ENCODE assay signal across 11 cellular contexts in the genomic region with DNA sequence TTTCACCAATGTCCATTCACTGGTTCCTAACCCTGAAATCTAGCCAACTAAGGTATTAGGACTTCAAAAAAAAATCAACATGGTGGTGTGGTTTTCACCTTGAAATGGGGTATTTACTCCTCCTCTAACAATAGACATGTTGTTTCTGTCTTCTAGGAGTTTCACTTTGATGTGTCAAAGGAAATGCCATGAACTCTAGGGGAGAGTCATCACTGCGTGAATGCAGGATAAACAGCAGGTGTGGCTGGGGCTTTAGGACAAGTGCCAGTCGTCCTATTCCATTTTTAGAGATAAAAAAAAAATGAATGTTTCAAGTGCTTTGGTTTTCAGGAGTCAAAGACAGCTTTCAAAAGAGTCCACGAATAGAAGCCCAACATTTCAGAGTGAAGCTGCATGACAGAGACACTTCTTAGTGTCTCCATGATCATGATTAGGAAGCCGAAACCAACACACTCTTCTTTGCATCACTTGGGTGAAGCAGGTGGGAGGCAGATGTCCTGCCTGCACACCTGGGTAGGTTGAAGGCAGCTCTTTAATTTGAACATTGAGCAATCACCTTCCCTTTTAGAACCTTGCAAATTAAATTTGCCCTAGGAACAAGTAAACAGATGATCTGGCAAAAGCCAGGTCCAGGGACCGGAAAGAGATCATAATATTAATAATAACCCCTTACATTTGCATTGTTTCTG.
DNase-seq lines count a peak whose midpoint lies in the region; ATAC-seq, FAIRE-seq and TF ChIP-seq lines count a peak whose summit lies in the region.
"Had no signal": no experiment of that assay in that cellular context is flagged by ENCODE, and none has a peak within 500 bp of the region (broad histone marks: within the 10 kb centered on the region; RNA-seq: fewer than 3 reads in every experiment).

No MANE protein-coding gene starts in this region.

- no peak overlapping the region for H3K14ac ChIP-seq in neuronal stem cell (ENCODE audit: low read length)

- H4K91ac ChIP-seq in neuronal stem cell (ENCODE audit: low read depth, low read length, poor library complexity), result no peak overlapping the region

- no peaks in the 10 kb centered on the region for H3K27me3 ChIP-seq in upper lobe of left lung
- H3K27me3 ChIP-seq in neuronal stem cell (ENCODE audit: control insufficient read depth in 3 of 3, insufficient read depth in 3 of 3, low read depth in 1 of 3, low read length in 3 of 3), result no peaks in the 10 kb centered on the region

- H3K9me3 ChIP-seq in upper lobe of left lung, result no peaks in the 10 kb centered on the region
- H3K9me3 ChIP-seq in neuronal stem cell (replicated peaks in 1 of 2; ENCODE audit: control insufficient read depth in 2 of 2, insufficient read depth in 1 of 2, low read depth in 1 of 2, low read length in 2 of 2), result peaks cover 0 to 2% of the 10 kb centered on the region in 2 donors

- H3K4me3 ChIP-seq in epithelial cell of esophagus (ENCODE audit: low read length) (no peak overlapping the region), upper lobe of left lung (no peak overlapping the region), neuronal stem cell (ENCODE audit: low read length in 2 of 2) (no peak overlapping the region)
- H3K4me3 ChIP-seq: skin epidermis had no signal

- ATAC-seq in GM21528 (IDR thresholded peaks at IDR 0.05; ENCODE audit: low FRiP score, unreplicated experiment) (peak; percentile 92), HG03521 (IDR thresholded peaks at IDR 0.05; ENCODE audit: unreplicated experiment) (peak; percentile 96), upper lobe of left lung (ENCODE audit: low FRiP score in 2 of 2) (no peak)

- no peak for TF ChIP-seq EP300 in upper lobe of left lung (IDR thresholded peaks at IDR 0.05)

- no peak for TF ChIP-seq POLR2A in upper lobe of left lung (IDR thresholded peaks at IDR 0.05)

- no peak for TF ChIP-seq CTCF in epithelial cell of esophagus (IDR thresholded peaks at IDR 0.05; ENCODE audit: insufficient read depth, low read depth, low read length, missing control alignments)
- TF ChIP-seq CTCF in upper lobe of left lung (IDR thresholded peaks at IDR 0.05), result no peak

- no peak overlapping the region for H2AFZ ChIP-seq in neuronal stem cell (ENCODE audit: low read length)

- DNase-seq in GM18507 (ENCODE audit: extremely low spot score, insufficient read length, low read depth) (peak; percentile 23), epithelial cell of esophagus (ENCODE audit: low read depth) (peak; percentile 84), upper lobe of left lung (no peak), COLO829 (ENCODE audit: low spot score) (no peak), AG20443 (ENCODE audit: low spot score) (no peak), neuronal stem cell (ENCODE audit: low spot score) (no peak)
- DNase-seq: erythroblast had no signal

- WGBS in upper lobe of left lung, 2 donors, result 72 to 84% methylated on average over 5 of the region's 5 CpGs
- WGBS in neuronal stem cell (ENCODE audit: extremely low coverage in 2 of 2, insufficient read length in 2 of 2, insufficient replicate concordance in 1 of 2), 2 donors, result no CpG with 5 or more reads among the region's 5 CpGs

- no peak overlapping the region for H2BK120ac ChIP-seq in neuronal stem cell (ENCODE audit: low read depth, low read length)

- no peak overlapping the region for H3K4me2 ChIP-seq in neuronal stem cell (ENCODE audit: insufficient read depth, low read length, poor library complexity, severe bottlenecking)

- peak; percentile 94 for FAIRE-seq in GM18507 (lab: Jason Lieb, UNC)

- H3K23ac ChIP-seq in neuronal stem cell (ENCODE audit: low read depth, low read length, poor library complexity), result no peak overlapping the region

- no peak overlapping the region for H3K9ac ChIP-seq in neuronal stem cell (ENCODE audit: low read depth, low read length, poor library complexity)

- H2AK5ac ChIP-seq in neuronal stem cell (ENCODE audit: low read depth, low read length), result no peak overlapping the region

- H3K4ac ChIP-seq in neuronal stem cell (ENCODE audit: low read length), result no peak overlapping the region

- no peaks in the 10 kb centered on the region for H3K79me1 ChIP-seq in neuronal stem cell (ENCODE audit: low read depth, low read length)

- no peak overlapping the region for H4K8ac ChIP-seq in neuronal stem cell (ENCODE audit: low read depth, low read length)

- no peak overlapping the region for H2BK15ac ChIP-seq in neuronal stem cell (ENCODE audit: low read length)

- H3K27ac ChIP-seq in upper lobe of left lung (no peak overlapping the region), neuronal stem cell (replicated peaks; ENCODE audit: low read length) (no peak overlapping the region)
- H3K27ac ChIP-seq: VCaP had no signal

- H2BK12ac ChIP-seq in neuronal stem cell (ENCODE audit: low read length), result no peak overlapping the region

- H3K4me1 ChIP-seq in upper lobe of left lung, result no peaks in the 10 kb centered on the region
- no peaks in the 10 kb centered on the region for H3K4me1 ChIP-seq in neuronal stem cell (ENCODE audit: control insufficient read depth in 2 of 2, insufficient read depth in 1 of 2, low read depth in 1 of 2, low read length in 2 of 2)

- no peak overlapping the region for H2BK5ac ChIP-seq in neuronal stem cell (ENCODE audit: low read length)

- H3K36me3 ChIP-seq in upper lobe of left lung (no peaks in the 10 kb centered on the region), neuronal stem cell (replicated peaks in 1 of 2; ENCODE audit: control insufficient read depth in 2 of 2, insufficient read depth in 2 of 2, low read length in 2 of 2) (no peaks in the 10 kb centered on the region)

- H3K18ac ChIP-seq in neuronal stem cell (ENCODE audit: low read length), result no peak overlapping the region

Comparison
In these comparisons a context has a peak if more than half of its experiments do, and no peak if none do; other contexts are left out.
1. DNase-seq: peak in GM18507 (single experiment) and epithelial cell of esophagus (single experiment); none in upper lobe of left lung (0 of 2), COLO829 (single experiment), AG20443 (single experiment) and neuronal stem cell (single experiment).
2. ATAC-seq: peak in GM21528 (single experiment) and HG03521 (single experiment); none in upper lobe of left lung (0 of 2).